ENCODE assay signal across 8 cellular contexts in the genomic region with DNA sequence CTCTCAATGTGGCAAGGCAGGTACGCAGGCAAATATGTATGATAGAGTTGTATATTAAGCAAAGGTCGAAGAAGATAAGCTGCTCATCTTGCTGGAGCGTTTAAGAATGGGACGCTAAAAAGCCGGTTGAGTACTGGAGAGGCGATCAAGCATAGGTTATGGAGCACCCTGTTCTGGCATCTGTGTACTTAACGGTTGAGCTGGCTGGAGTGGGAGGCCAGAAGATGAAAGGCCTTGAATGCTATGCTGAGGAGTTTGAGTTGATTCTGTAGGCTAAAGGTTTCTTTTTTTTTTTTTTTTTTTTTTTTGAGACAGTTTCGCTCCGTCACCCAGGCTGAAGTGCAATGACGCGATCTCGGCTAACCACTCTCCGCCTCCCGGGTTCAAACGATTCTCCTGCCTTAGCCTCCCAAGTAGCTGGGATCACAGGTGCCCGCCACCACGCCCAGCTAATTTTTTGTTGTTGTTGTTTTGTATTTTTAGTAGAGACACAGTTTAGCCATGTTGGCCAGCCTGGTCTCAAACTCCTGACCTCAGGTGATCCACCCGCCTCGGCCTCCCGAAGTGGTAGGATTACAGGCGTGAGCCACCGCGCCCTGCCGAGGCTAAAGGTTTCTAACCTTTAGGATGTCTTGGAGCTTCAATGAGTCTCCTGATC. TPM values are rescaled to one million over a fixed set of nuclear protein-coding genes. Genes with fewer than 3 reads are reported as not detected.
DNase-seq lines count a peak whose midpoint lies in the region; ATAC-seq and TF ChIP-seq lines count a peak whose summit lies in the region.

No MANE protein-coding gene starts in this region.

- no peak for TF ChIP-seq POLR2A in esophagus muscularis mucosa (IDR thresholded peaks at IDR 0.05; ENCODE audit: low read depth)

- no peak for TF ChIP-seq EP300 in esophagus muscularis mucosa (IDR thresholded peaks at IDR 0.05)

- H3K27me3 ChIP-seq in esophagus muscularis mucosa = no peaks in the 10 kb centered on the region

- peaks cover 5 to 36% (median 23%) of the 10 kb centered on the region in 4 donors for H3K36me3 ChIP-seq in esophagus muscularis mucosa

- no peak for TF ChIP-seq CTCF in GM12864 (IDR thresholded peaks at IDR 0.05; ENCODE audit: low read depth, low read length, missing control alignments)
- TF ChIP-seq CTCF in esophagus muscularis mucosa (IDR thresholded peaks at IDR 0.05) = no peak
- TF ChIP-seq CTCF in retinal pigment epithelial cell (conservative IDR thresholded peaks at IDR 0.05; ENCODE audit: low read depth, low read length) = no peak

- peak overlapping the region; percentile 85 to 94 (median 88) for H3K27ac ChIP-seq in esophagus muscularis mucosa (replicated peaks in 1 of 4)

- DNase-seq in GM12864 (ENCODE audit: low read depth) (no peak), NCI-H69 (lab: John Stamatoyannopoulos, UW) (peak; percentile 56), esophagus muscularis mucosa (ENCODE audit: extremely low spot score) (no peak), retinal pigment epithelial cell (ENCODE audit: low read depth) (no peak), HPDE6-E6E7 (ENCODE audit: extremely low spot score) (no peak), SIG-M5 (lab: John Stamatoyannopoulos, UW) (no peak), HuH-7.5 (ENCODE audit: low spot score) (no peak)

- peaks cover 61 to 68% (median 66%) of the 10 kb centered on the region in 4 donors for H3K4me1 ChIP-seq in esophagus muscularis mucosa

- no peaks in the 10 kb centered on the region for H3K9me3 ChIP-seq in esophagus muscularis mucosa

- WGBS in esophagus muscularis mucosa = 81% methylated on average over 24 of the region's 24 CpGs

- intact Hi-C loops in esophagus muscularis mucosa (cut with DNase I) = no loop called here

- H3K4me3 ChIP-seq in GM12864 (ENCODE audit: low read depth, low read length) (peak overlapping the region; percentile 89), esophagus muscularis mucosa (peak overlapping the region; percentile 61 to 85 (median 76)), retinal pigment epithelial cell (ENCODE audit: low read length) (peak overlapping the region; percentile 93)

- no peak for ATAC-seq in GM18868 (IDR thresholded peaks at IDR 0.05; ENCODE audit: unreplicated experiment)

RNA-seq across cellular contexts. Expression of a gene that starts 0.8 kb away (rescaled TPM):
- total RNA-seq in esophagus muscularis mucosa = 10 to 100 TPM; 25.8 to 41.5 (median 29.2) TPM

RNA-seq across cellular contexts. Expression of a gene that starts 6.4 kb away (rescaled TPM):
- total RNA-seq in esophagus muscularis mucosa = not detected

RNA-seq across cellular contexts. Expression of a gene that starts 23.9 kb away (rescaled TPM):
- total RNA-seq in esophagus muscularis mucosa = 10 to 100 TPM; 23.0 to 36.8 (median 32.3) TPM

RNA-seq across cellular contexts. Expression of a gene that starts 43.3 kb away (rescaled TPM):
- total RNA-seq in esophagus muscularis mucosa = 100 to 1,000 TPM in 2 of 4 donors, 10 to 100 TPM in 2; 54.0 to 130 (median 91.8) TPM
